In the genomic region with DNA sequence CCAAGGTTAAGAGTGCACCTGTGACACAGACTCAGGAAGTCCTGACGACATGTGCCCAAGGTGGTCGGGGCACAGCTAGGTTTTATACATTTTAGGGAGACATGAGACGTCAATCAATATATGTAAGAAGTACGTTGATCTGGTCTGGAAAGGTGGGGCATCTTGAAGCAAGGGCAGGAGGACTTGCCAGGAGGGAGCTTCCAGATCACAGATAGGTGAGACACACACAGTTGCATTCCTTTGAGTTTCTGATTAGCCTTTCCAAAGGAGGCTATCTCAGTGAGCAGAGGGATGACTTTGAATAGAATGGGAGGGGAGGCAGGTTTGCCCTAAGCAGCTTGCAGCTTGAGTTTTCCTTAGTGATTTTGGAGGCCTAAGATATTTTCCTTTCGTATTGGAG, we compare ENCODE assay signal across 2 cellular contexts.
TF ChIP-seq lines count a peak whose summit lies in the region.

No MANE protein-coding gene starts in this region.

TF ChIP-seq in GM23338, 12 proteins besides CTCF, POLR2A, EP300 and RAD21:
- no peak for TF ChIP-seq NANOG (IDR thresholded peaks at IDR 0.05; ENCODE audit: borderline replicate concordance)
- TF ChIP-seq ZNF331 (CRISPR knock-in tag; IDR thresholded peaks at IDR 0.05; ENCODE audit: low read depth): no peak
- TF ChIP-seq, protein P1, sequence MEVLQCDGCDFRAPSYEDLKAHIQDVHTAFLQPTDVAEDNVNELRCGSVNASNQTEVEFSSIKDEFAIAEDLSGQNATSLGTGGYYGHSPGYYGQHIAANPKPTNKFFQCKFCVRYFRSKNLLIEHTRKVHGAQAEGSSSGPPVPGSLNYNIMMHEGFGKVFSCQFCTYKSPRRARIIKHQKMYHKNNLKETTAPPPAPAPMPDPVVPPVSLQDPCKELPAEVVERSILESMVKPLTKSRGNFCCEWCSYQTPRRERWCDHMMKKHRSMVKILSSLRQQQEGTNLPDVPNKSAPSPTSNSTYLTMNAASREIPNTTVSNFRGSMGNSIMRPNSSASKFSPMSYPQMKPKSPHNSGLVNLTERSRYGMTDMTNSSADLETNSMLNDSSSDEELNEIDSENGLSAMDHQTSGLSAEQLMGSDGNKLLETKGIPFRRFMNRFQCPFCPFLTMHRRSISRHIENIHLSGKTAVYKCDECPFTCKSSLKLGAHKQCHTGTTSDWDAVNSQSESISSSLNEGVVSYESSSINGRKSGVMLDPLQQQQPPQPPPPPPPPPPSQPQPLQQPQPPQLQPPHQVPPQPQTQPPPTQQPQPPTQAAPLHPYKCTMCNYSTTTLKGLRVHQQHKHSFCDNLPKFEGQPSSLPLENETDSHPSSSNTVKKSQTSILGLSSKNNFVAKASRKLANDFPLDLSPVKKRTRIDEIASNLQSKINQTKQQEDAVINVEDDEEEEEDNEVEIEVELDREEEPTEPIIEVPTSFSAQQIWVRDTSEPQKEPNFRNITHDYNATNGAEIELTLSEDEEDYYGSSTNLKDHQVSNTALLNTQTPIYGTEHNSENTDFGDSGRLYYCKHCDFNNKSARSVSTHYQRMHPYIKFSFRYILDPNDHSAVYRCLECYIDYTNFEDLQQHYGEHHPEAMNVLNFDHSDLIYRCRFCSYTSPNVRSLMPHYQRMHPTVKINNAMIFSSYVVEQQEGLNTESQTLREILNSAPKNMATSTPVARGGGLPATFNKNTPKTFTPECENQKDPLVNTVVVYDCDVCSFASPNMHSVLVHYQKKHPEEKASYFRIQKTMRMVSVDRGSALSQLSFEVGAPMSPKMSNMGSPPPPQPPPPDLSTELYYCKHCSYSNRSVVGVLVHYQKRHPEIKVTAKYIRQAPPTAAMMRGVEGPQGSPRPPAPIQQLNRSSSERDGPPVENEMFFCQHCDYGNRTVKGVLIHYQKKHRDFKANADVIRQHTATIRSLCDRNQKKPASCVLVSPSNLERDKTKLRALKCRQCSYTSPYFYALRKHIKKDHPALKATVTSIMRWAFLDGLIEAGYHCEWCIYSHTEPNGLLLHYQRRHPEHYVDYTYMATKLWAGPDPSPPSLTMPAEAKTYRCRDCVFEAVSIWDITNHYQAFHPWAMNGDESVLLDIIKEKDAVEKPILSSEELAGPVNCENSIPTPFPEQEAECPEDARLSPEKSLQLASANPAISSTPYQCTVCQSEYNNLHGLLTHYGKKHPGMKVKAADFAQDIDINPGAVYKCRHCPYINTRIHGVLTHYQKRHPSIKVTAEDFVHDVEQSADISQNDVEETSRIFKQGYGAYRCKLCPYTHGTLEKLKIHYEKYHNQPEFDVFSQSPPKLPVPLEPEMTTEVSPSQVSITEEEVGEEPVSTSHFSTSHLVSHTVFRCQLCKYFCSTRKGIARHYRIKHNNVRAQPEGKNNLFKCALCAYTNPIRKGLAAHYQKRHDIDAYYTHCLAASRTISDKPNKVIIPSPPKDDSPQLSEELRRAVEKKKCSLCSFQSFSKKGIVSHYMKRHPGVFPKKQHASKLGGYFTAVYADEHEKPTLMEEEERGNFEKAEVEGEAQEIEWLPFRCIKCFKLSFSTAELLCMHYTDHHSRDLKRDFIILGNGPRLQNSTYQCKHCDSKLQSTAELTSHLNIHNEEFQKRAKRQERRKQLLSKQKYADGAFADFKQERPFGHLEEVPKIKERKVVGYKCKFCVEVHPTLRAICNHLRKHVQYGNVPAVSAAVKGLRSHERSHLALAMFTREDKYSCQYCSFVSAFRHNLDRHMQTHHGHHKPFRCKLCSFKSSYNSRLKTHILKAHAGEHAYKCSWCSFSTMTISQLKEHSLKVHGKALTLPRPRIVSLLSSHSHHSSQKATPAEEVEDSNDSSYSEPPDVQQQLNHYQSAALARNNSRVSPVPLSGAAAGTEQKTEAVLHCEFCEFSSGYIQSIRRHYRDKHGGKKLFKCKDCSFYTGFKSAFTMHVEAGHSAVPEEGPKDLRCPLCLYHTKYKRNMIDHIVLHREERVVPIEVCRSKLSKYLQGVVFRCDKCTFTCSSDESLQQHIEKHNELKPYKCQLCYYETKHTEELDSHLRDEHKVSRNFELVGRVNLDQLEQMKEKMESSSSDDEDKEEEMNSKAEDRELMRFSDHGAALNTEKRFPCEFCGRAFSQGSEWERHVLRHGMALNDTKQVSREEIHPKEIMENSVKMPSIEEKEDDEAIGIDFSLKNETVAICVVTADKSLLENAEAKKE (CRISPR knock-in tag; IDR thresholded peaks at IDR 0.05): peak; percentile 66; the same call in 1 of the 2 replicates

TF ChIP-seq in K562, 482 proteins besides CTCF, POLR2A, EP300 and RAD21 (continues in another document):
- no peak for TF ChIP-seq NR4A1 (CRISPR knock-in tag; IDR thresholded peaks at IDR 0.05)
- no peak for TF ChIP-seq NR4A1 (tag; IDR thresholded peaks at IDR 0.05)
- peak; percentile 41; the same call in 1 of the 2 replicates for TF ChIP-seq POLR2AphosphoS5 (IDR thresholded peaks at IDR 0.05; ENCODE audit: control insufficient read depth, insufficient read depth, low read depth, low read length)
- TF ChIP-seq HDAC1 (IDR thresholded peaks at IDR 0.05): peak in 1 of 2 experiments; percentile 56; a peak in 1 of 4 replicates
- TF ChIP-seq YY1 (IDR thresholded peaks at IDR 0.05; ENCODE audit: borderline replicate concordance in 1 of 3, control insufficient read depth in 1 of 3, extremely low read depth in 1 of 3, insufficient read depth in 3 of 3, insufficient read length in 1 of 3, insufficient replicate concordance in 2 of 3, low read depth in 1 of 3, low read length in 2 of 3): no peak
- no peak for TF ChIP-seq ZFP1 (CRISPR knock-in tag; IDR thresholded peaks at IDR 0.05)
- no peak for TF ChIP-seq ZNF717 (CRISPR knock-in tag; IDR thresholded peaks at IDR 0.05)
- no peak for TF ChIP-seq SMAD3 (CRISPR knock-in tag; conservative IDR thresholded peaks at IDR 0.05)
- TF ChIP-seq COPS2 (conservative IDR thresholded peaks at IDR 0.05): no peak
- TF ChIP-seq RBFOX2 (IDR thresholded peaks at IDR 0.05; ENCODE audit: low read depth, low read length): no peak
- TF ChIP-seq DMBX1 (CRISPR knock-in tag; IDR thresholded peaks at IDR 0.05; ENCODE audit: borderline replicate concordance): no peak
- TF ChIP-seq, protein P2, sequence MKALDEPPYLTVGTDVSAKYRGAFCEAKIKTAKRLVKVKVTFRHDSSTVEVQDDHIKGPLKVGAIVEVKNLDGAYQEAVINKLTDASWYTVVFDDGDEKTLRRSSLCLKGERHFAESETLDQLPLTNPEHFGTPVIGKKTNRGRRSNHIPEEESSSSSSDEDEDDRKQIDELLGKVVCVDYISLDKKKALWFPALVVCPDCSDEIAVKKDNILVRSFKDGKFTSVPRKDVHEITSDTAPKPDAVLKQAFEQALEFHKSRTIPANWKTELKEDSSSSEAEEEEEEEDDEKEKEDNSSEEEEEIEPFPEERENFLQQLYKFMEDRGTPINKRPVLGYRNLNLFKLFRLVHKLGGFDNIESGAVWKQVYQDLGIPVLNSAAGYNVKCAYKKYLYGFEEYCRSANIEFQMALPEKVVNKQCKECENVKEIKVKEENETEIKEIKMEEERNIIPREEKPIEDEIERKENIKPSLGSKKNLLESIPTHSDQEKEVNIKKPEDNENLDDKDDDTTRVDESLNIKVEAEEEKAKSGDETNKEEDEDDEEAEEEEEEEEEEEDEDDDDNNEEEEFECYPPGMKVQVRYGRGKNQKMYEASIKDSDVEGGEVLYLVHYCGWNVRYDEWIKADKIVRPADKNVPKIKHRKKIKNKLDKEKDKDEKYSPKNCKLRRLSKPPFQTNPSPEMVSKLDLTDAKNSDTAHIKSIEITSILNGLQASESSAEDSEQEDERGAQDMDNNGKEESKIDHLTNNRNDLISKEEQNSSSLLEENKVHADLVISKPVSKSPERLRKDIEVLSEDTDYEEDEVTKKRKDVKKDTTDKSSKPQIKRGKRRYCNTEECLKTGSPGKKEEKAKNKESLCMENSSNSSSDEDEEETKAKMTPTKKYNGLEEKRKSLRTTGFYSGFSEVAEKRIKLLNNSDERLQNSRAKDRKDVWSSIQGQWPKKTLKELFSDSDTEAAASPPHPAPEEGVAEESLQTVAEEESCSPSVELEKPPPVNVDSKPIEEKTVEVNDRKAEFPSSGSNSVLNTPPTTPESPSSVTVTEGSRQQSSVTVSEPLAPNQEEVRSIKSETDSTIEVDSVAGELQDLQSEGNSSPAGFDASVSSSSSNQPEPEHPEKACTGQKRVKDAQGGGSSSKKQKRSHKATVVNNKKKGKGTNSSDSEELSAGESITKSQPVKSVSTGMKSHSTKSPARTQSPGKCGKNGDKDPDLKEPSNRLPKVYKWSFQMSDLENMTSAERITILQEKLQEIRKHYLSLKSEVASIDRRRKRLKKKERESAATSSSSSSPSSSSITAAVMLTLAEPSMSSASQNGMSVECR (CRISPR knock-in tag; IDR thresholded peaks at IDR 0.05): no peak
- TF ChIP-seq, protein P3, sequence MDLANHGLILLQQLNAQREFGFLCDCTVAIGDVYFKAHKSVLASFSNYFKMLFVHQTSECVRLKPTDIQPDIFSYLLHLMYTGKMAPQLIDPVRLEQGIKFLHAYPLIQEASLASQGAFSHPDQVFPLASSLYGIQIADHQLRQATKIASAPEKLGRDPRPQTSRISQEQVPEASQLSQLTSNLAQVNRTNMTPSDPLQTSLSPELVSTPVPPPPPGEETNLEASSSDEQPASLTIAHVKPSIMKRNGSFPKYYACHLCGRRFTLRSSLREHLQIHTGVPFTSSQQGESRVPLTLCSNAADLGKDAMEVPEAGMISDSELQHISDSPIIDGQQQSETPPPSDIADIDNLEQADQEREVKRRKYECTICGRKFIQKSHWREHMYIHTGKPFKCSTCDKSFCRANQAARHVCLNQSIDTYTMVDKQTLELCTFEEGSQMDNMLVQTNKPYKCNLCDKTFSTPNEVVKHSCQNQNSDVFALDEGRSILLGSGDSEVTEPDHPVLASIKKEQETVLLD (IDR thresholded peaks at IDR 0.05): peak; percentile 42; the same call in 1 of the 2 replicates
- TF ChIP-seq, protein P4, sequence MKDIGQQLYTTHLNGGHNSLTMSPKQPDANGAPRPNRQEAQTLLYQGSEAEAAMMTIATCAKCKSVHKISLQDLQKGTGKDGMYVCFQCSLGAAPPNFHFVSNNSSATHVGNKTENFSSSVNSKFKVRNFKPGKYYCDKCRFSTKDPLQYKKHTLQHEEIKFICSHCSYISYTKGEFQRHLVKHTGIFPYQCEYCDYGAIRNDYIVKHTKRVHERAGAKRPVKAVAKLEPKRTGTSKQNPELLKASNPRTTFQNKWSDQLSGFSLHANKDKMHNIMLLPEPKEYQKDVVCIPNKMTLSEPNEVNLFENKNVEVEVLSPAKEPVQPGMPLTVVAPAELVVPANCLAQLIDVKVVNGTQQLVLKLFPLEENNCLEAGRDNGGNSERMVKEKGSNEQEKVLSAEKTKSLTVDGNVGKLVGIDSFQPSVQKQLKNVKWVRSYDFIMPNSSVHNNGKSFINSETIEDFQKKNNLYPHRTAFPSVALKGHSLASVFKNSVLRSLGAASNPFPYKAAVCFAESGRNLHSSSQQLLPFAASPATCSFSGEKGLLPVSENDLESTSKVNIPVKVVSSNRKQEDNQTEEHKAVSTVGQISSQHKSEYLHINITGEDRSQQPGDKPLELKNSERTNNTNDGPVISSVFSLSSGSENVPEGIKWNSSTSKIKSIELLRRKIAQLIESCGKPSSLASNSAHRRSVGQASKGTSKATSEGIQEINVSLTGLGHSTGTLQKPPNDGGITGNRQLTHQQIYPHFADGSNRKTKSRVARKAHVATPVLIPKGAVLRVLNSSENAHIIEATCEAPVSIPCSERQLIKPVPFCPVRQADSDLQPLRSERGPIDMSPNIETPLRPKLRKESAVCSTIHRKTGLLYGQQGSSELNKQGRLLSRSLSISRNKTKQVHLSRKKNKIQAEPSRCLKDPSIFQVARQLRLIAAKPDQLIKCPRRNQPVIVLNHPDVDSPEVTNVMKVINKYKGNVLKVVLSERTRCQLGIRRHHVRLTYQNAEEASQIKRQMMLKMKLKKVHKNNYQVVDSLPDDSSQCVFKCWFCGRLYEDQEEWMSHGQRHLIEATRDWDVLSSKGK (CRISPR knock-in tag; IDR thresholded peaks at IDR 0.05): no peak
- 0 out of 2 replicates have a peak, but pooled peaks have one; percentile 8 for TF ChIP-seq JUND (IDR thresholded peaks at IDR 0.05; ENCODE audit: borderline replicate concordance, low read depth, low read length)
- TF ChIP-seq JUND (tag; IDR thresholded peaks at IDR 0.05; ENCODE audit: borderline replicate concordance, low read depth, low read length): no peak; the same call in 2 of the 3 replicates
- peak in 1 of 2 experiments; percentile 66; a peak in 1 of 4 replicates for TF ChIP-seq RCOR1 (IDR thresholded peaks at IDR 0.05; ENCODE audit: borderline replicate concordance in 1 of 2, low read depth in 2 of 2, low read length in 2 of 2)
- no peak for TF ChIP-seq IFI16 (CRISPR knock-in tag; IDR thresholded peaks at IDR 0.05)
- TF ChIP-seq, protein P5, sequence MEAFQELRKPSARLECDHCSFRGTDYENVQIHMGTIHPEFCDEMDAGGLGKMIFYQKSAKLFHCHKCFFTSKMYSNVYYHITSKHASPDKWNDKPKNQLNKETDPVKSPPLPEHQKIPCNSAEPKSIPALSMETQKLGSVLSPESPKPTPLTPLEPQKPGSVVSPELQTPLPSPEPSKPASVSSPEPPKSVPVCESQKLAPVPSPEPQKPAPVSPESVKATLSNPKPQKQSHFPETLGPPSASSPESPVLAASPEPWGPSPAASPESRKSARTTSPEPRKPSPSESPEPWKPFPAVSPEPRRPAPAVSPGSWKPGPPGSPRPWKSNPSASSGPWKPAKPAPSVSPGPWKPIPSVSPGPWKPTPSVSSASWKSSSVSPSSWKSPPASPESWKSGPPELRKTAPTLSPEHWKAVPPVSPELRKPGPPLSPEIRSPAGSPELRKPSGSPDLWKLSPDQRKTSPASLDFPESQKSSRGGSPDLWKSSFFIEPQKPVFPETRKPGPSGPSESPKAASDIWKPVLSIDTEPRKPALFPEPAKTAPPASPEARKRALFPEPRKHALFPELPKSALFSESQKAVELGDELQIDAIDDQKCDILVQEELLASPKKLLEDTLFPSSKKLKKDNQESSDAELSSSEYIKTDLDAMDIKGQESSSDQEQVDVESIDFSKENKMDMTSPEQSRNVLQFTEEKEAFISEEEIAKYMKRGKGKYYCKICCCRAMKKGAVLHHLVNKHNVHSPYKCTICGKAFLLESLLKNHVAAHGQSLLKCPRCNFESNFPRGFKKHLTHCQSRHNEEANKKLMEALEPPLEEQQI (IDR thresholded peaks at IDR 0.05): no peak
- no peak for TF ChIP-seq CCAR2 (IDR thresholded peaks at IDR 0.05; ENCODE audit: low read depth, low read length)
- TF ChIP-seq, protein P6, sequence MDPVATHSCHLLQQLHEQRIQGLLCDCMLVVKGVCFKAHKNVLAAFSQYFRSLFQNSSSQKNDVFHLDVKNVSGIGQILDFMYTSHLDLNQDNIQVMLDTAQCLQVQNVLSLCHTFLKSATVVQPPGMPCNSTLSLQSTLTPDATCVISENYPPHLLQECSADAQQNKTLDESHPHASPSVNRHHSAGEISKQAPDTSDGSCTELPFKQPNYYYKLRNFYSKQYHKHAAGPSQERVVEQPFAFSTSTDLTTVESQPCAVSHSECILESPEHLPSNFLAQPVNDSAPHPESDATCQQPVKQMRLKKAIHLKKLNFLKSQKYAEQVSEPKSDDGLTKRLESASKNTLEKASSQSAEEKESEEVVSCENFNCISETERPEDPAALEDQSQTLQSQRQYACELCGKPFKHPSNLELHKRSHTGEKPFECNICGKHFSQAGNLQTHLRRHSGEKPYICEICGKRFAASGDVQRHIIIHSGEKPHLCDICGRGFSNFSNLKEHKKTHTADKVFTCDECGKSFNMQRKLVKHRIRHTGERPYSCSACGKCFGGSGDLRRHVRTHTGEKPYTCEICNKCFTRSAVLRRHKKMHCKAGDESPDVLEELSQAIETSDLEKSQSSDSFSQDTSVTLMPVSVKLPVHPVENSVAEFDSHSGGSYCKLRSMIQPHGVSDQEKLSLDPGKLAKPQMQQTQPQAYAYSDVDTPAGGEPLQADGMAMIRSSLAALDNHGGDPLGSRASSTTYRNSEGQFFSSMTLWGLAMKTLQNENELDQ (CRISPR knock-in tag; IDR thresholded peaks at IDR 0.05; ENCODE audit: borderline replicate concordance): no peak
- peak; percentile 51 for TF ChIP-seq ZFP36 (IDR thresholded peaks at IDR 0.05; ENCODE audit: low read depth, low read length, partially characterized antibody)
- peak; percentile 90 for TF ChIP-seq CBFA2T3 (IDR thresholded peaks at IDR 0.05)
- TF ChIP-seq SMARCA4 (IDR thresholded peaks at IDR 0.05): peak; percentile 70
- TF ChIP-seq LEF1 (IDR thresholded peaks at IDR 0.05): no peak
- no peak for TF ChIP-seq ZBED1 (IDR thresholded peaks at IDR 0.05)
- TF ChIP-seq ZNF3 (CRISPR knock-in tag; IDR thresholded peaks at IDR 0.05): no peak
- TF ChIP-seq CEBPB (tag; IDR thresholded peaks at IDR 0.05): no peak
- TF ChIP-seq ZNF696 (CRISPR knock-in tag; conservative IDR thresholded peaks at IDR 0.05): no peak
- TF ChIP-seq FOXJ2 (tag; IDR thresholded peaks at IDR 0.05): no peak
